In the genomic region with DNA sequence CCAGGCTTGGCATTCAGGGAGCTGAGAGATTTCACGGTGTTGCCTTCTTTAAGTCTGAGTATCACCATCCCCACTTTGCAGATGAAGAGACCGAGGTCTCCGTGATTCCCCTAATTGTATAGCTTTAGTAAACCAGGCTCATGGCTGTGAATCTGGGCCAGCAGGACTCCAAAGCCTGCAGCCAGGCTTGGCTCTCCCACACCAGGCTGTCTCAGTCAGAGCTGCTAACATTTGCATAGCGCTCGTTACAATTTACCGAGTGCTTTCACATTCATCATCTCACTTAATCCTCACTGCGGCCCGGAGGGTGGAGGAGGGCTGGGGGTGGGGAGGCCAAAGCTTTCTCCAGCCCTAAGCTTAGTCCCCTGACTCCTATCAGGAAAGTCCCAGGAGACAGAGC, we compare ENCODE assay signal across 13 cellular contexts. TPM values are rescaled to one million over a fixed set of nuclear protein-coding genes. Genes with fewer than 3 reads are reported as not detected.
"Had no signal": no experiment of that assay in that cellular context is flagged by ENCODE, and none has a peak within 500 bp of the region (broad histone marks: within the 10 kb centered on the region; RNA-seq: fewer than 3 reads in every experiment).

No MANE protein-coding gene starts in this region.

- H3K27me3 ChIP-seq: colonic mucosa, pancreas had no signal

- H3K36me3 ChIP-seq: colonic mucosa, heart left ventricle, pancreas, tibial artery had no signal

- DNase-seq: activated CD4-positive, alpha-beta T cell treated with anti-CD3 and anti-CD28 coated beads for 36 hours; activated CD8-positive, alpha-beta memory T cell treated with anti-CD3 and anti-CD28 coated beads, Interleukin-2, amount 50 U/mL, for 4 hours; activated CD8-positive, alpha-beta T cell treated with anti-CD3 and anti-CD28 coated beads for 36 hours; activated T-cell treated with anti-CD3 and anti-CD28 coated beads, Interleukin-2, amount 50 U/mL, for 72 hours; caudate nucleus; colonic mucosa; heart left ventricle; pancreas; tibial artery had no signal

- H3K27ac ChIP-seq: colonic mucosa, heart left ventricle, pancreas, tibial artery had no signal

- H3K4me1 ChIP-seq: colonic mucosa, heart left ventricle, pancreas, tibial artery had no signal

- FAIRE-seq: endothelial cell of umbilical vein, frontal cortex, pancreas had no signal

- H3K4me3 ChIP-seq: colonic mucosa, heart left ventricle, pancreas, smooth muscle cell, tibial artery had no signal

- ATAC-seq: activated CD4-positive, alpha-beta T cell treated with anti-CD3 and anti-CD28 coated beads for 36 hours; activated CD8-positive, alpha-beta T cell treated with anti-CD3 and anti-CD28 coated beads for 36 hours; activated T-cell treated with anti-CD3 and anti-CD28 coated beads, Interleukin-2, amount 50 U/mL, for 72 hours; pancreas had no signal

- H3K4me2 ChIP-seq: smooth muscle cell had no signal

- H3K9me3 ChIP-seq: colonic mucosa, pancreas had no signal

RNA-seq across cellular contexts. Expression of a gene that starts 11.7 kb away (rescaled TPM):
- total RNA-seq: activated CD4-positive, alpha-beta T cell treated with anti-CD3 and anti-CD28 coated beads for 36 hours; activated CD8-positive, alpha-beta T cell treated with anti-CD3 and anti-CD28 coated beads for 36 hours; activated T-cell treated with anti-CD3 and anti-CD28 coated beads, Interleukin-2, amount 50 U/mL, for 72 hours; colonic mucosa; endothelial cell of umbilical vein; heart left ventricle; pancreas; smooth muscle cell had no signal
- polyA plus RNA-seq: endothelial cell of umbilical vein, heart left ventricle, neural cell, pancreas, smooth muscle cell had no signal

RNA-seq across cellular contexts. Expression of a gene that starts 23.4 kb away (rescaled TPM):
- total RNA-seq: activated CD4-positive, alpha-beta T cell treated with anti-CD3 and anti-CD28 coated beads for 36 hours; activated CD8-positive, alpha-beta T cell treated with anti-CD3 and anti-CD28 coated beads for 36 hours; activated T-cell treated with anti-CD3 and anti-CD28 coated beads, Interleukin-2, amount 50 U/mL, for 72 hours; endothelial cell of umbilical vein had no signal
